Comparison of ENCODE assay signal across 8 cellular contexts in genomic region chr2:134918518-134919359, GRCh38. TPM values are rescaled to one million over a fixed set of nuclear protein-coding genes. Genes with fewer than 3 reads are reported as not detected.
A peak's percentile ranks its signal among the peaks of the same experiment; 100 is the strongest.
DNase-seq lines count a peak whose midpoint lies in the region; ATAC-seq and TF ChIP-seq lines count a peak whose summit lies in the region.

Gene CCNT2 (plus strand): TSS chr2:134918822. CDS start chr2:134918855, 33 bp downstream.

- no peaks in the 10 kb centered on the region for H3K27me3 Mint-ChIP-seq in progenitor cell of endocrine pancreas

- H3K4me3 ChIP-seq in left ventricle myocardium inferior = peak within 1 kb of the TSS; percentile 94

- peaks cover 60% of the 10 kb centered on the region for H3K4me1 ChIP-seq in left ventricle myocardium inferior

- H3K4me3 Mint-ChIP-seq in progenitor cell of endocrine pancreas (ENCODE audit: low read depth) = peak within 1 kb of the TSS; percentile 99

- peaks cover 5% of the 10 kb centered on the region for H3K9me3 ChIP-seq in left ventricle myocardium inferior (replicated peaks)

- H3K27ac Mint-ChIP-seq in progenitor cell of endocrine pancreas = peak within 1 kb of the TSS; percentile 100

- peaks cover 9% of the 10 kb centered on the region for H3K9me3 Mint-ChIP-seq in progenitor cell of endocrine pancreas (ENCODE audit: low read depth)

- peak; percentile 88 to 92 for DNase-seq in NCI-H187 (lab: John Stamatoyannopoulos, UW)
- DNase-seq in T-helper 2 cell = peak; percentile 99 to 100 (median 100)
- DNase-seq in left ventricle myocardium inferior = peak; percentile 99
- DNase-seq in progenitor cell of endocrine pancreas (ENCODE audit: low spot score, unreplicated experiment) = peak; percentile 99
- peak; percentile 100 for DNase-seq in ureter (ENCODE audit: low spot score)

- no peaks in the 10 kb centered on the region for H3K27me3 ChIP-seq in left ventricle myocardium inferior (ENCODE audit: low read depth)

- no peaks in the 10 kb centered on the region for H3K36me3 ChIP-seq in left ventricle myocardium inferior

- H3K27ac ChIP-seq in angular gyrus (ENCODE audit: low read depth, low read length) (peak within 1 kb of the TSS; percentile 97), left ventricle myocardium inferior (replicated peaks) (peak within 1 kb of the TSS; percentile 97)

- peaks cover 14% of the 10 kb centered on the region for H3K4me1 Mint-ChIP-seq in progenitor cell of endocrine pancreas (ENCODE audit: low read depth)

- intact Hi-C loops in left ventricle myocardium inferior (cut with micrococcal nuclease) = no loop called here

- ATAC-seq in GM18498 (IDR thresholded peaks at IDR 0.05; ENCODE audit: unreplicated experiment) (peak; percentile 81), HG02938 (IDR thresholded peaks at IDR 0.05; ENCODE audit: unreplicated experiment) (peak; percentile 76)

- peak; percentile 27 for TF ChIP-seq CTCF in left ventricle myocardium inferior (IDR thresholded peaks at IDR 0.05; ENCODE audit: borderline replicate concordance)
- no peak for TF ChIP-seq CTCF in progenitor cell of endocrine pancreas (IDR thresholded peaks at IDR 0.05; ENCODE audit: unreplicated experiment)

- peaks cover 5% of the 10 kb centered on the region for H3K36me3 Mint-ChIP-seq in progenitor cell of endocrine pancreas (ENCODE audit: insufficient read depth)

RNA-seq across cellular contexts. Expression of gene CCNT2, which starts in this region (rescaled TPM):
- total RNA-seq in left ventricle myocardium inferior (16.9 TPM), progenitor cell of endocrine pancreas (74.8 and 76.0 TPM in 2 replicates), ureter (101 TPM)

Comparison
In these comparisons a context has a peak if more than half of its experiments do, and no peak if none do; other contexts are left out.
1. Peak in every context shown above with its lines: DNase-seq, ATAC-seq, H3K4me3 ChIP-seq and H3K27ac ChIP-seq.